Comparison of ENCODE assay signal across 9 cellular contexts in the genomic region with DNA sequence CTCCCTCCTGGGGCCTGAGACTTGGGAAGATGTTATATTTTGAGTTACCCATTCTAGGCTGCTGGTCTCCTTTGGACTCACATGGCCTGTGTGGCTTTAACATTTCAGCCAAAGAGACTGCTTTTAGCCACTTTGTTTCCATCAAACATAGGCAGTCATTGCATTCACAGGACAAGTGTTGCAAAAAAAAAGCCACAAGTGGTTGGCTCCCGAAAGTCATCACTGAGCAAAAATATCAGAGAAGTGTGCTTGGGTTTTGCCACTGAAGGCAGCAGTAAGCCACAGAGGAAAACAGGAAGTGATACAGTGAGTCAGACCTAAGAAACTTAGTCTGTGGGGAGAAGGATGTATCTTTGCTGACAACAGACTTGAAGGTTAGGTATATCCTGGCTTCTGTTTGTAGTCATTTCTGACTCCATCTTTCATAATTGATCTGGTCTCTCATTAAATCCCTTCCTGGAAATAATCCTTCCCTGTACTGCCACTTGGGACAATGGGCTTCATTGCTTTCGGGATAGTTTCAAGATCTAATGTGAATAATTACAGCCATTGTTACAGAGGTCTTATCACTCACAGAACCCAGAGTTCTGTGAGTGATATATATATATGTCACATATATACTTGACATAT.
A peak's percentile ranks its signal among the peaks of the same experiment; 100 is the strongest.
DNase-seq lines count a peak whose midpoint lies in the region; ATAC-seq and TF ChIP-seq lines count a peak whose summit lies in the region.
"Had no signal": no experiment of that assay in that cellular context is flagged by ENCODE, and none has a peak within 500 bp of the region (broad histone marks: within the 10 kb centered on the region; RNA-seq: fewer than 3 reads in every experiment).

No MANE protein-coding gene starts in this region.

- H3K27ac Mint-ChIP-seq in CD8-positive, alpha-beta T cell: no peak overlapping the region
- H3K27ac Mint-ChIP-seq in chondrocyte (ENCODE audit: unreplicated experiment) (peak overlapping the region; percentile 19), Caco-2 (ENCODE audit: unreplicated experiment) (no peak overlapping the region)
- H3K27ac Mint-ChIP-seq in naive thymus-derived CD4-positive, alpha-beta T cell: no peak overlapping the region

- CTCF ChIA-PET in CD8-positive, alpha-beta T cell (lab: Charles Lee): interaction anchor here (0.7 to 3.1 kb wide), 6 partner anchors 12 to 322 kb away, joined by 3 to 16 read pairs (median 5); no protein-coding TSS in a partner anchor
- CTCF ChIA-PET in naive thymus-derived CD4-positive, alpha-beta T cell (lab: Charles Lee): interaction anchor here (1.0 to 3.7 kb wide), 4 partner anchors 39 to 266 kb away, joined by 3 to 16 read pairs (median 6); no protein-coding TSS in a partner anchor
- CTCF ChIA-PET in Caco-2 (lab: Charles Lee): no interaction called here

- peak overlapping the region; percentile 32 for H3K27ac ChIP-seq in CD8-positive, alpha-beta T cell (ENCODE audit: low read depth, low read length)
- peak overlapping the region; percentile 15 for H3K27ac ChIP-seq in naive thymus-derived CD4-positive, alpha-beta T cell (ENCODE audit: low read depth, low read length)
- no peak overlapping the region for H3K27ac ChIP-seq in aorta (ENCODE audit: low read depth in 1 of 2, low read length in 2 of 2)

- H3K4me3 ChIP-seq in CD8-positive, alpha-beta T cell (ENCODE audit: low read depth, low read length): no peak overlapping the region
- no peak overlapping the region for H3K4me3 ChIP-seq in naive thymus-derived CD4-positive, alpha-beta T cell (ENCODE audit: low read length)
- H3K4me3 ChIP-seq in aorta (ENCODE audit: low read length in 2 of 2) (no peak overlapping the region), Caco-2 (ENCODE audit: low read depth, low read length) (no peak overlapping the region)
- H3K4me3 ChIP-seq: tibial nerve had no signal

- BruUV-seq in Caco-2 (replicated peaks; lab: Mats Ljungman, UMichigan): no TSS peak

- no peaks in the 10 kb centered on the region for H3K36me3 ChIP-seq in CD8-positive, alpha-beta T cell (ENCODE audit: insufficient read depth, low read length)
- H3K36me3 ChIP-seq in naive thymus-derived CD4-positive, alpha-beta T cell (ENCODE audit: control insufficient read depth in 2 of 3, insufficient read depth in 3 of 3, low read length in 3 of 3): no peaks in the 10 kb centered on the region
- H3K36me3 ChIP-seq in aorta (ENCODE audit: control insufficient read depth in 1 of 2, insufficient read depth in 2 of 2, low read length in 1 of 2): no peaks in the 10 kb centered on the region
- no peaks in the 10 kb centered on the region for H3K36me3 ChIP-seq in Caco-2 (ENCODE audit: control insufficient read depth, insufficient read depth, low read length)
- H3K36me3 ChIP-seq: tibial nerve had no signal

- peaks cover 27% of the 10 kb centered on the region for H3K4me1 ChIP-seq in CD8-positive, alpha-beta T cell (ENCODE audit: insufficient read depth, low read length)
- peaks cover 17 to 36% of the 10 kb centered on the region in 2 donors for H3K4me1 ChIP-seq in naive thymus-derived CD4-positive, alpha-beta T cell (ENCODE audit: control insufficient read depth in 2 of 2, insufficient read depth in 2 of 2, low read length in 2 of 2)
- H3K4me1 ChIP-seq in aorta (ENCODE audit: control insufficient read depth in 1 of 2, insufficient read depth in 2 of 2, low read length in 2 of 2) (no peaks in the 10 kb centered on the region), Caco-2 (peaks cover 9% of the 10 kb centered on the region; the same call in 1 of the 2 replicates)

- no peaks in the 10 kb centered on the region for H3K9me3 ChIP-seq in CD8-positive, alpha-beta T cell (ENCODE audit: low read length)
- H3K9me3 ChIP-seq in naive thymus-derived CD4-positive, alpha-beta T cell (ENCODE audit: control insufficient read depth in 2 of 3, low read length in 3 of 3): no peaks in the 10 kb centered on the region
- no peaks in the 10 kb centered on the region for H3K9me3 ChIP-seq in aorta (ENCODE audit: control insufficient read depth, low read length)
- H3K9me3 ChIP-seq in Caco-2: no peaks in the 10 kb centered on the region
- H3K9me3 ChIP-seq: tibial nerve had no signal

- WGBS in aorta, 2 donors: 67 to 68% methylated on average over 2 of the region's 2 CpGs

- no peaks in the 10 kb centered on the region for H3K27me3 Mint-ChIP-seq in CD8-positive, alpha-beta T cell (ENCODE audit: low read depth)
- H3K27me3 Mint-ChIP-seq in chondrocyte (ENCODE audit: low read depth) (no peaks in the 10 kb centered on the region), Caco-2 (ENCODE audit: insufficient read depth, unreplicated experiment) (no peaks in the 10 kb centered on the region)
- H3K27me3 Mint-ChIP-seq in naive thymus-derived CD4-positive, alpha-beta T cell: no peaks in the 10 kb centered on the region

- ATAC-seq in CD8-positive, alpha-beta T cell: peak; percentile 97
- peak; percentile 98 for ATAC-seq in HG03571 (IDR thresholded peaks at IDR 0.05; ENCODE audit: unreplicated experiment)
- peak; percentile 99 for ATAC-seq in naive thymus-derived CD4-positive, alpha-beta T cell
- ATAC-seq in aorta (ENCODE audit: low FRiP score): peak; percentile 78

- H3K9me3 Mint-ChIP-seq in CD8-positive, alpha-beta T cell: no peaks in the 10 kb centered on the region
- H3K9me3 Mint-ChIP-seq in chondrocyte (ENCODE audit: low read depth) (no peaks in the 10 kb centered on the region), Caco-2 (ENCODE audit: unreplicated experiment) (no peaks in the 10 kb centered on the region)
- no peaks in the 10 kb centered on the region for H3K9me3 Mint-ChIP-seq in naive thymus-derived CD4-positive, alpha-beta T cell

- H3K4me3 Mint-ChIP-seq in CD8-positive, alpha-beta T cell: peak overlapping the region; percentile 22
- H3K4me3 Mint-ChIP-seq in chondrocyte (ENCODE audit: unreplicated experiment) (no peak overlapping the region), Caco-2 (ENCODE audit: unreplicated experiment) (no peak overlapping the region)
- H3K4me3 Mint-ChIP-seq in naive thymus-derived CD4-positive, alpha-beta T cell: peak overlapping the region in 8 of 10 donors; percentile 10 to 76 (median 30)

- H3K27me3 ChIP-seq in CD8-positive, alpha-beta T cell (ENCODE audit: insufficient read depth, low read length): no peaks in the 10 kb centered on the region
- no peaks in the 10 kb centered on the region for H3K27me3 ChIP-seq in naive thymus-derived CD4-positive, alpha-beta T cell (ENCODE audit: control insufficient read depth in 2 of 2, insufficient read depth in 2 of 2, low read length in 2 of 2)
- H3K27me3 ChIP-seq in aorta (ENCODE audit: control insufficient read depth in 1 of 2, insufficient read depth in 2 of 2, low read length in 1 of 2) (no peaks in the 10 kb centered on the region), Caco-2 (replicated peaks; ENCODE audit: control insufficient read depth, insufficient read depth, low read length) (no peaks in the 10 kb centered on the region)
- H3K27me3 ChIP-seq: tibial nerve had no signal

- peaks cover 5% of the 10 kb centered on the region for H3K4me1 Mint-ChIP-seq in CD8-positive, alpha-beta T cell (ENCODE audit: low read depth)
- H3K4me1 Mint-ChIP-seq in chondrocyte (ENCODE audit: low read depth): no peaks in the 10 kb centered on the region
- peaks cover 0 to 13% (median 9%) of the 10 kb centered on the region in 7 donors for H3K4me1 Mint-ChIP-seq in naive thymus-derived CD4-positive, alpha-beta T cell
- H3K4me1 Mint-ChIP-seq in Caco-2 (ENCODE audit: low read depth, unreplicated experiment): peaks cover 9% of the 10 kb centered on the region

- DNase-seq in CD8-positive, alpha-beta T cell: peak in 6 of 7 experiments; percentile 34 to 72 (median 50)
- peak; percentile 84 for DNase-seq in GM20000 (ENCODE audit: low spot score)
- DNase-seq in UCSD-AML1 (lab: John Stamatoyannopoulos, UW; ENCODE audit: unreplicated experiment): peak; percentile 17
- DNase-seq in chondrocyte (ENCODE audit: low spot score): no peak
- DNase-seq in naive thymus-derived CD4-positive, alpha-beta T cell: peak in 8 of 9 donors; percentile 60 to 82 (median 71)
- DNase-seq in aorta: no peak
- DNase-seq in Caco-2: no peak

- intact Hi-C loops in CD8-positive, alpha-beta T cell (cut with DNase I, micrococcal nuclease): loop anchor here (1.0 to 10.0 kb wide), 6 partner anchors 81 to 1342 kb away; a partner anchor contains a TSS
- intact Hi-C loops in naive thymus-derived CD4-positive, alpha-beta T cell (cut with micrococcal nuclease): loop anchor here (1.0 to 10.0 kb wide), 16 partner anchors 40 to 1201 kb away; a partner anchor contains a TSS
- intact Hi-C loops in aorta (cut with DNase I) (no loop called here), Caco-2 (cut with micrococcal nuclease; ENCODE audit: unreplicated experiment) (no loop called here)

- H3K36me3 Mint-ChIP-seq in CD8-positive, alpha-beta T cell: no peaks in the 10 kb centered on the region
- H3K36me3 Mint-ChIP-seq in chondrocyte (ENCODE audit: low read depth) (no peaks in the 10 kb centered on the region), Caco-2 (ENCODE audit: insufficient read depth, unreplicated experiment) (no peaks in the 10 kb centered on the region)
- H3K36me3 Mint-ChIP-seq in naive thymus-derived CD4-positive, alpha-beta T cell: peaks cover 0 to 9% (median 0%) of the 10 kb centered on the region in 5 donors

- POLR2A ChIA-PET in CD8-positive, alpha-beta T cell (lab: Charles Lee): interaction anchor here (0.5 to 3.6 kb wide), 6 partner anchors 16 to 1448 kb away, joined by 3 to 19 read pairs (median 4); a partner anchor contains a TSS
- POLR2A ChIA-PET in naive thymus-derived CD4-positive, alpha-beta T cell (lab: Charles Lee): interaction anchor here (0.6 to 1.9 kb wide), 4 partner anchors 66 to 369 kb away, joined by 3 to 11 read pairs (median 7); a partner anchor contains a TSS
- POLR2A ChIA-PET in Caco-2 (lab: Charles Lee): interaction anchor here (0.7 kb wide), 1 partner anchor 523 kb away, joined by 4 read pairs; no protein-coding TSS in a partner anchor

- no peak for TF ChIP-seq CTCF in CD8-positive, alpha-beta T cell (IDR thresholded peaks at IDR 0.05)
- TF ChIP-seq CTCF in GM20000 (IDR thresholded peaks at IDR 0.05; ENCODE audit: extremely low read depth, missing control alignments): peak; percentile 11
- peak; percentile 55 for TF ChIP-seq CTCF in chondrocyte (IDR thresholded peaks at IDR 0.05)
- no peak for TF ChIP-seq CTCF in Caco-2 (IDR thresholded peaks at IDR 0.05; ENCODE audit: insufficient read depth in 1 of 2, low read depth in 1 of 2, low read length in 1 of 2, severe bottlenecking in 1 of 2, unreplicated experiment in 1 of 2)

Comparison
In these comparisons a context has a peak if more than half of its experiments do, and no peak if none do; other contexts are left out.
1. DNase-seq: peak in CD8-positive, alpha-beta T cell (6 of 7), GM20000 (single experiment), UCSD-AML1 (single experiment) and naive thymus-derived CD4-positive, alpha-beta T cell (8 of 9); none in chondrocyte (single experiment), aorta (0 of 2) and Caco-2 (0 of 2).
2. H3K27ac ChIP-seq: peak in CD8-positive, alpha-beta T cell (single experiment) and naive thymus-derived CD4-positive, alpha-beta T cell (single experiment); none in aorta (0 of 2).
3. H3K4me3 Mint-ChIP-seq: peak in CD8-positive, alpha-beta T cell (single experiment) and naive thymus-derived CD4-positive, alpha-beta T cell (8 of 10); none in chondrocyte (single experiment) and Caco-2 (single experiment).
4. CTCF ChIP-seq: peak in GM20000 (single experiment) and chondrocyte (single experiment); none in CD8-positive, alpha-beta T cell (single experiment) and Caco-2 (0 of 2).
5. intact Hi-C loops: an anchor here in CD8-positive, alpha-beta T cell (1.0 to 10.0 kb wide) and naive thymus-derived CD4-positive, alpha-beta T cell (1.0 to 10.0 kb wide); none called in aorta and Caco-2.
6. Peak in every context shown above with its lines, with median percentiles within 50 percentile points of each other: ATAC-seq.